Comparison of ENCODE assay signal across 1 cellular context in the genomic region with DNA sequence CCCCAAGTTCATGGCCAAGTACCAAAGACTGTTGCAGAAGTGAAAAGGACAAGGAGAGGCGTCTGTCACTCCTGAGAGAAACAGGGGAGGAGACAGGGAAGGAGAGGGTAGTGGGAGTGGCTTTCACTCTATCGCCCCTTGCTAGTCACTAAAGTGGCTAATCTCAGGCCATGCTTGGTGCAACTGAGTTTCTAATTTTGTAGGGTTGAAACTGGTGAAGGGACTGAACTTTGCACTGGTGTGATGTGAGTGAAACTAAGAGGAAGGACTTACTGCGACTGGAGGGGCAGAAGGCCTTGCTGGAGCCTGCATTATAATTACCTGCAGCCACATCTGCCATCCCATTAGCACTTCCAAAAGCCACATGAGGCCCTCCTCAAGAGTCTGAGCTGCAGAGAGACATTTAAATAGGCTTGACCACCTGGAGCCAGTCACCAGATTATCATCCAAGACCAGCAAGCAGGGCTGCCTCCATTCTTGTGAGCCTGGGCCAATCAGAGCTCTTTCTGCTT.
A peak's percentile ranks its signal among the peaks of the same experiment; 100 is the strongest.
TF ChIP-seq lines count a peak whose summit lies in the region.

No MANE protein-coding gene starts in this region.

TF ChIP-seq in GM12878, 131 proteins besides CTCF, POLR2A, EP300 and RAD21:
- TF ChIP-seq HCFC1 (IDR thresholded peaks at IDR 0.05; ENCODE audit: low read length) = no peak
- TF ChIP-seq IKZF2 (IDR thresholded peaks at IDR 0.05) = no peak
- no peak for TF ChIP-seq ZZZ3 (IDR thresholded peaks at IDR 0.05; ENCODE audit: control insufficient read depth, insufficient read length, low read depth)
- no peak for TF ChIP-seq PAX5 (IDR thresholded peaks at IDR 0.05; ENCODE audit: borderline replicate concordance, low read depth, low read length)
- TF ChIP-seq ZNF217 (IDR thresholded peaks at IDR 0.05) = no peak
- 0 out of 2 replicates have a peak, but pooled peaks have one; percentile 24 for TF ChIP-seq MTA2 (IDR thresholded peaks at IDR 0.05; ENCODE audit: low read depth)
TF ChIP-seq in GM12878: peak in this region for 1.
